ENCODE assay signal across 1 cellular context in the genomic region with DNA sequence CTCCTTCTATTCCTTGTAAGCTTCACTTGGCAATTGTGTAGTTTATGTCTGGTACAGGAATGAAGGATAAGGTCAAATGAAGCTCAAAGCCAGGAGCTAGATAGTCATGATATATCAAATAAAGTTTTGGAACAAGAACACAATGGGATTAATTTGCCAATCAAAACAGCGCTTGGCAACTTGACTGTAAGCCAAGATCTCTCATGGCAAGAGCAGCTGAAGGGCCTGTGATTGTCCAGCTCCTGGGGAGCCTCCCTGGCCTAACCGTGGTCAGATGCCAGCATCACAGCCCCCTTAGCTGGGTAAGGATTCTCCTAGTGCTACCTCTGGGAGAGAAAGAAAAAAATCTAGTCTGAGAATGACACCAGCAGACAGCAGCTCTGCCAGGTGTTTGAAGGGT.
TF ChIP-seq lines count a peak whose summit lies in the region.

No MANE protein-coding gene starts in this region.

TF ChIP-seq in IMR-90, 13 proteins besides CTCF, POLR2A, EP300 and RAD21 (continued from another document):
- TF ChIP-seq, protein P1, sequence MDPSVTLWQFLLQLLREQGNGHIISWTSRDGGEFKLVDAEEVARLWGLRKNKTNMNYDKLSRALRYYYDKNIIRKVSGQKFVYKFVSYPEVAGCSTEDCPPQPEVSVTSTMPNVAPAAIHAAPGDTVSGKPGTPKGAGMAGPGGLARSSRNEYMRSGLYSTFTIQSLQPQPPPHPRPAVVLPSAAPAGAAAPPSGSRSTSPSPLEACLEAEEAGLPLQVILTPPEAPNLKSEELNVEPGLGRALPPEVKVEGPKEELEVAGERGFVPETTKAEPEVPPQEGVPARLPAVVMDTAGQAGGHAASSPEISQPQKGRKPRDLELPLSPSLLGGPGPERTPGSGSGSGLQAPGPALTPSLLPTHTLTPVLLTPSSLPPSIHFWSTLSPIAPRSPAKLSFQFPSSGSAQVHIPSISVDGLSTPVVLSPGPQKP (IDR thresholded peaks at IDR 0.05; ENCODE audit: borderline replicate concordance, low read depth, low read length), result no peak
- TF ChIP-seq BHLHE40 (IDR thresholded peaks at IDR 0.05; ENCODE audit: low read depth, low read length), result no peak
- no peak for TF ChIP-seq NFE2L2 (IDR thresholded peaks at IDR 0.05; ENCODE audit: low read depth, low read length)
- no peak for TF ChIP-seq MXI1 (IDR thresholded peaks at IDR 0.05; ENCODE audit: borderline replicate concordance, low read depth, low read length)
- TF ChIP-seq, protein P2, sequence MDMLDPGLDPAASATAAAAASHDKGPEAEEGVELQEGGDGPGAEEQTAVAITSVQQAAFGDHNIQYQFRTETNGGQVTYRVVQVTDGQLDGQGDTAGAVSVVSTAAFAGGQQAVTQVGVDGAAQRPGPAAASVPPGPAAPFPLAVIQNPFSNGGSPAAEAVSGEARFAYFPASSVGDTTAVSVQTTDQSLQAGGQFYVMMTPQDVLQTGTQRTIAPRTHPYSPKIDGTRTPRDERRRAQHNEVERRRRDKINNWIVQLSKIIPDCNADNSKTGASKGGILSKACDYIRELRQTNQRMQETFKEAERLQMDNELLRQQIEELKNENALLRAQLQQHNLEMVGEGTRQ (IDR thresholded peaks at IDR 0.05; ENCODE audit: low read depth, low read length), result no peak
- TF ChIP-seq MAZ (IDR thresholded peaks at IDR 0.05; ENCODE audit: borderline replicate concordance, low read depth, low read length), result no peak
- TF ChIP-seq RCOR1 (IDR thresholded peaks at IDR 0.05; ENCODE audit: insufficient replicate concordance, low read length), result no peak
- no peak for TF ChIP-seq SMC3 (IDR thresholded peaks at IDR 0.05; ENCODE audit: low read depth, low read length)
- TF ChIP-seq CEBPB (IDR thresholded peaks at IDR 0.05; ENCODE audit: low read depth, low read length), result no peak
